ENCODE assay signal across 19 cellular contexts in the genomic region with DNA sequence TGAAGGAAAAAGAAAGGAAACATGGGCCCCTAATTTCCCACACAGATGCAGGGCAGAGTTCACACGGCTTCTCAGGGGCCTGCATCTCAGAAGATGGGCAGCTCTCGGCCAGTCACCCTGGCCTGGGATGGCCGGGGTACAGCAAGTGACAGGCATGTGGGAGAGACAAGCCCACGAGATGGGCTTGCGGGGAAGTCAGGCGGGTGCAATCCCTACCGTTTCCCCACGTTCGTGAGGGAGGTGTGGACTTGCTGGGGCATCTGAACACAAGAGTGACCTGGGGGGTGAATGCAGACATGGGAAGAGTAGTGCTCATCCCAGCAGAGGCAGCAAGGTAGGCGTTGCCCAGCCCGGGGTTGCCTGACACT. TPM values are rescaled to one million over a fixed set of nuclear protein-coding genes. Genes with fewer than 3 reads are reported as not detected.
A peak's percentile ranks its signal among the peaks of the same experiment; 100 is the strongest.
DNase-seq lines count a peak whose midpoint lies in the region; ATAC-seq, FAIRE-seq and TF ChIP-seq lines count a peak whose summit lies in the region.
"Had no signal": no experiment of that assay in that cellular context is flagged by ENCODE, and none has a peak within 500 bp of the region (broad histone marks: within the 10 kb centered on the region; RNA-seq: fewer than 3 reads in every experiment).

No MANE protein-coding gene starts in this region.

- H3K9me3 Mint-ChIP-seq in stimulated activated naive B cell treated with anti-CD40 and anti-IgM and Interleukin-4, amounts not matched to agents 10 μg/mL and 1 μg/mL and 100 μg/mL, for 72 hours, result peaks cover 4 to 9% of the 10 kb centered on the region in 2 donors
- H3K9me3 Mint-ChIP-seq: CD4-positive, alpha-beta memory T cell had no signal

- peak; percentile 37 for DNase-seq in H7
- DNase-seq in omental fat pad (ENCODE audit: low spot score), result no peak
- DNase-seq in stimulated activated naive B cell treated with anti-CD40 and anti-IgM and Interleukin-4, amounts not matched to agents 10 μg/mL and 1 μg/mL and 100 μg/mL, for 72 hours, result no peak
- DNase-seq in NCI-H226, result no peak
- DNase-seq in HTR-8/SVneo (ENCODE audit: insufficient read length, low spot score), result no peak
- DNase-seq: C1 segment of cervical spinal cord; Calu3; CD4-positive, alpha-beta memory T cell; COR-L47; DMS53; DMS79 treated with DMSO at 0.1 percent for 48 hours; GF-D8; GM23248; H9 had no signal

- ATAC-seq in omental fat pad (ENCODE audit: low FRiP score) (peak; percentile 9), GM21717 (IDR thresholded peaks at IDR 0.05; ENCODE audit: unreplicated experiment) (no peak)
- no peak for ATAC-seq in stimulated activated naive B cell treated with anti-CD40 and anti-IgM and Interleukin-4, amounts not matched to agents 10 μg/mL and 1 μg/mL and 100 μg/mL, for 72 hours (replicated peaks)
- ATAC-seq: HCT116 had no signal

- no peak for FAIRE-seq in HTR-8/SVneo (lab: Jason Lieb, UNC)
- FAIRE-seq: GM12891, GM18507, H1 had no signal

- H3K27me3 Mint-ChIP-seq in stimulated activated naive B cell treated with anti-CD40 and anti-IgM and Interleukin-4, amounts not matched to agents 10 μg/mL and 1 μg/mL and 100 μg/mL, for 72 hours, result peaks cover 19 to 22% of the 10 kb centered on the region in 2 donors

- H3K27ac Mint-ChIP-seq in stimulated activated naive B cell treated with anti-CD40 and anti-IgM and Interleukin-4, amounts not matched to agents 10 μg/mL and 1 μg/mL and 100 μg/mL, for 72 hours, result peak overlapping the region; percentile 22
- H3K27ac Mint-ChIP-seq: CD4-positive, alpha-beta memory T cell; H9 had no signal

- H3K36me3 ChIP-seq in H7 (replicated peaks; ENCODE audit: control insufficient read depth, insufficient read depth, low read length), result no peaks in the 10 kb centered on the region

- no peaks in the 10 kb centered on the region for H3K4me1 Mint-ChIP-seq in stimulated activated naive B cell treated with anti-CD40 and anti-IgM and Interleukin-4, amounts not matched to agents 10 μg/mL and 1 μg/mL and 100 μg/mL, for 72 hours
- H3K4me1 Mint-ChIP-seq: CD4-positive, alpha-beta memory T cell; H9 had no signal

- no peaks in the 10 kb centered on the region for H3K27me3 ChIP-seq in H7 (ENCODE audit: control insufficient read depth, insufficient read depth, low read length)

- no peak overlapping the region for H3K4me3 ChIP-seq in H7 (ENCODE audit: insufficient read depth, low read depth, low read length)
- H3K4me3 ChIP-seq: GM23248 had no signal

- H3K36me3 Mint-ChIP-seq in stimulated activated naive B cell treated with anti-CD40 and anti-IgM and Interleukin-4, amounts not matched to agents 10 μg/mL and 1 μg/mL and 100 μg/mL, for 72 hours, result peaks cover 0 to 2% of the 10 kb centered on the region in 2 donors
- H3K36me3 Mint-ChIP-seq: CD4-positive, alpha-beta memory T cell had no signal

- no peak overlapping the region for H3K4me3 Mint-ChIP-seq in stimulated activated naive B cell treated with anti-CD40 and anti-IgM and Interleukin-4, amounts not matched to agents 10 μg/mL and 1 μg/mL and 100 μg/mL, for 72 hours
- H3K4me3 Mint-ChIP-seq: CD4-positive, alpha-beta memory T cell; H9 had no signal

- TF ChIP-seq CTCF in omental fat pad (IDR thresholded peaks at IDR 0.05), result no peak

RNA-seq across cellular contexts. Expression of a gene that starts 58.7 kb away (rescaled TPM):
- total RNA-seq in H7 (2014; rRNA removed; shearing (Covaris generic)), result 4.4 and 6.3 TPM in 2 replicates
- total RNA-seq in omental fat pad, result 1 to 10 TPM; 2.1 to 8.5 (median 3.4) TPM
